ENCODE assay signal across 20 cellular contexts in genomic region chrX:153445106-153445855, GRCh38. TPM values are rescaled to one million over a fixed set of nuclear protein-coding genes. Genes with fewer than 3 reads are reported as not detected.
DNase-seq lines count a peak whose midpoint lies in the region; ATAC-seq, FAIRE-seq and TF ChIP-seq lines count a peak whose summit lies in the region.
"Had no signal": no experiment of that assay in that cellular context is flagged by ENCODE, and none has a peak within 500 bp of the region (broad histone marks: within the 10 kb centered on the region; RNA-seq: fewer than 3 reads in every experiment).

No MANE protein-coding gene starts in this region.

- H4K20me1 ChIP-seq in DND-41 (ENCODE audit: insufficient read depth, low read length) (no peaks in the 10 kb centered on the region), osteoblast (ENCODE audit: insufficient read depth, low read length) (no peaks in the 10 kb centered on the region)

- peaks cover 9% of the 10 kb centered on the region; the same call in 1 of the 2 replicates for H3K36me3 ChIP-seq in DND-41 (ENCODE audit: insufficient read depth, low read length)
- no peaks in the 10 kb centered on the region for H3K36me3 ChIP-seq in H7 (replicated peaks; ENCODE audit: control insufficient read depth, insufficient read depth, low read length)
- no peaks in the 10 kb centered on the region for H3K36me3 ChIP-seq in osteoblast (ENCODE audit: insufficient read depth, low read length)
- no peaks in the 10 kb centered on the region for H3K36me3 ChIP-seq in colonic mucosa
- H3K36me3 ChIP-seq: HAP-1 had no signal

- intact Hi-C loops in colonic mucosa (cut with DNase I): no loop called here

- no peak overlapping the region for H3K4me3 ChIP-seq in DND-41 (ENCODE audit: low read depth in 1 of 2, low read length in 2 of 2)
- no peak overlapping the region for H3K4me3 ChIP-seq in H7 (ENCODE audit: insufficient read depth, low read depth, low read length)
- no peak overlapping the region for H3K4me3 ChIP-seq in osteoblast (ENCODE audit: insufficient read depth, low read length)
- H3K4me3 ChIP-seq in colonic mucosa: no peak overlapping the region
- H3K4me3 ChIP-seq: GM12878, GM23338, HAP-1 had no signal

- H3K79me2 ChIP-seq in DND-41 (ENCODE audit: insufficient read depth, low read length) (no peaks in the 10 kb centered on the region), osteoblast (ENCODE audit: insufficient read depth, low read length) (no peaks in the 10 kb centered on the region)

- DNase-seq in DND-41 (no peak), H7 (peak; percentile 55), osteoblast (ENCODE audit: insufficient read length, low spot score, missing footprints) (peak; percentile 79), colonic mucosa (no peak), NCI-H1930 (lab: John Stamatoyannopoulos, UW) (no peak), RCC 7860 (ENCODE audit: low spot score) (no peak)
- DNase-seq: C1 segment of cervical spinal cord; CD4-positive, alpha-beta memory T cell; COR-L47; DMS153; EL; GDM1; HFFc6 had no signal

- TF ChIP-seq CTCF in DND-41 (IDR thresholded peaks at IDR 0.05; ENCODE audit: borderline replicate concordance, extremely low read depth, low read length, poor library complexity, severe bottlenecking): no peak
- no peak for TF ChIP-seq CTCF in osteoblast (IDR thresholded peaks at IDR 0.05; ENCODE audit: extremely low read depth, low read depth, low read length)
- no peak for TF ChIP-seq CTCF in colonic mucosa (IDR thresholded peaks at IDR 0.05)

- no peak for FAIRE-seq in RCC 7860 (lab: Jason Lieb, UNC)
- FAIRE-seq: GM12878, GM19239 had no signal

- H3K27me3 ChIP-seq in DND-41 (ENCODE audit: insufficient read depth, low read length, poor library complexity) (no peaks in the 10 kb centered on the region), H7 (ENCODE audit: control insufficient read depth, insufficient read depth, low read length) (no peaks in the 10 kb centered on the region), osteoblast (ENCODE audit: insufficient read depth, low read length) (no peaks in the 10 kb centered on the region), colonic mucosa (no peaks in the 10 kb centered on the region)

- H2AFZ ChIP-seq in DND-41 (ENCODE audit: low read depth, low read length): no peak overlapping the region
- no peak overlapping the region for H2AFZ ChIP-seq in osteoblast (ENCODE audit: low read length)
- H2AFZ ChIP-seq: GM23338 had no signal

- H3K9me3 ChIP-seq in DND-41 (ENCODE audit: insufficient read depth, low read length, severe bottlenecking) (no peaks in the 10 kb centered on the region), osteoblast (ENCODE audit: low read depth, low read length) (no peaks in the 10 kb centered on the region), colonic mucosa (no peaks in the 10 kb centered on the region)
- H3K9me3 ChIP-seq: HAP-1 had no signal

- ATAC-seq in DND-41 (ENCODE audit: insufficient read depth, low read depth): 0 out of 3 replicates have a peak, but pooled peaks have one; percentile 13
- ATAC-seq: GM12878, GM23338 had no signal

- H3K4me2 ChIP-seq in DND-41 (ENCODE audit: insufficient read depth, low read length): no peak overlapping the region
- H3K4me2 ChIP-seq in osteoblast (ENCODE audit: insufficient read depth, low read length): no peak overlapping the region
- H3K4me2 ChIP-seq: GM23338 had no signal

- no peaks in the 10 kb centered on the region for H3K4me1 ChIP-seq in DND-41 (ENCODE audit: insufficient read depth, low read length)
- H3K4me1 ChIP-seq in osteoblast (ENCODE audit: insufficient read depth, low read length): no peaks in the 10 kb centered on the region
- H3K4me1 ChIP-seq in colonic mucosa: no peaks in the 10 kb centered on the region
- H3K4me1 ChIP-seq: HAP-1 had no signal

- H3K9ac ChIP-seq in DND-41 (ENCODE audit: low read depth, low read length) (no peak overlapping the region), colonic mucosa (ENCODE audit: low read depth in 2 of 2, low read length in 2 of 2) (no peak overlapping the region)

- H3K27ac ChIP-seq in DND-41 (ENCODE audit: low read length) (no peak overlapping the region), osteoblast (ENCODE audit: low read depth, low read length) (no peak overlapping the region), colonic mucosa (no peak overlapping the region)

RNA-seq across cellular contexts. Expression of gene TREX2, which starts 0.6 kb away (rescaled TPM):
- total RNA-seq in H7 (2014; rRNA removed; shearing (Covaris generic)): 0.11 and 1.8 TPM in 2 replicates
- 3.3 and 3.5 TPM in 2 replicates for total RNA-seq in osteoblast
- 1 to 10 TPM in 1 of 2 donors, not detected in 1; 1.2 TPM for total RNA-seq in colonic mucosa

RNA-seq across cellular contexts. Expression of gene HAUS7, which starts 25.1 kb away (rescaled TPM):
- 41.5 and 47.2 TPM in 2 replicates for total RNA-seq in H7 (2014; rRNA removed; shearing (Covaris generic))
- total RNA-seq in osteoblast (8.3 and 14.1 TPM in 2 replicates), colonic mucosa (10 to 100 TPM; 18.9 to 47.8 TPM)

RNA-seq across cellular contexts. Expression of gene ZFP92, which starts 34.0 kb away (rescaled TPM):
- not detected in 2 replicates for total RNA-seq in H7 (2014; rRNA removed; shearing (Covaris generic))
- total RNA-seq in osteoblast (under 0.01 TPM in 1 of 2 replicates, not detected in the other), colonic mucosa (under 1 TPM; 0.10 to 0.29 TPM)
- total RNA-seq: H4 had no signal

RNA-seq across cellular contexts. Expression of gene PNMA6E, which starts 44.1 kb away (rescaled TPM):
- total RNA-seq in H7 (2014; rRNA removed; shearing (Covaris generic)): not detected in 2 replicates
- total RNA-seq in osteoblast: not detected in 2 replicates
- total RNA-seq in colonic mucosa: not detected
- total RNA-seq: A172; A673; CD4-positive, alpha-beta memory T cell; GM12878; GM23338; H4; HFFc6 had no signal

RNA-seq across cellular contexts. Expression of gene BGN, which starts 49.5 kb away (rescaled TPM):
- total RNA-seq in H7 (2014; rRNA removed; shearing (Covaris generic)): 0.83 and 1.1 TPM in 2 replicates
- 139 and 210 TPM in 2 replicates for total RNA-seq in osteoblast
- total RNA-seq in colonic mucosa: 10 to 100 TPM in 1 of 2 donors, 1 to 10 TPM in 1; 6.0 to 11.4 TPM
- total RNA-seq: A172; CD4-positive, alpha-beta memory T cell; H4 had no signal

Comparison
In these comparisons a context has a peak if more than half of its experiments do, and no peak if none do; other contexts are left out.
1. DNase-seq: peak in H7 (single experiment) and osteoblast (single experiment); none in DND-41 (single experiment), colonic mucosa (single experiment), NCI-H1930 (0 of 2) and RCC 7860 (single experiment).